Comparison of ENCODE assay signal across 28 cellular contexts in genomic region chr6:161423271-161423670, GRCh38.
"Had no signal": no experiment of that assay in that cellular context is flagged by ENCODE, and none has a peak within 500 bp of the region (broad histone marks: within the 10 kb centered on the region; RNA-seq: fewer than 3 reads in every experiment).

No MANE protein-coding gene starts in this region.

- H3K9me3 Mint-ChIP-seq: activated naive CD4-positive, alpha-beta T cell treated with anti-CD3 and anti-CD28 coated beads, Interleukin-2, amount 50 U/mL, for 24 hours; activated naive CD8-positive, alpha-beta T cell treated with anti-CD3 and anti-CD28 coated beads, Interleukin-2, amount 10 ng/mL, durations not matched to agents 7 days and 5 days; activated T-cell treated with anti-CD3 and anti-CD28 coated beads, Interleukin-2, amount 50 U/mL, for 24 hours; activated T-helper 2 cell treated with anti-CD3 and anti-CD28 coated beads, Interferon-gamma antibody, Interleukin-2, Interleukin-4, amounts not matched to agents 10 μg/mL and 5 μg/mL and 100 μg/mL, durations not matched to agents 14 hours and 24 hours and 36 hours; central memory CD8-positive, alpha-beta T cell had no signal

- H3K4me3 ChIP-seq: ascending aorta, cardiac muscle cell, SK-N-MC had no signal

- DNase-seq: activated CD4-positive, alpha-beta T cell treated with anti-CD3 and anti-CD28 coated beads for 1 hour; activated CD4-positive, alpha-beta T cell treated with anti-CD3 and anti-CD28 coated beads for 48 hours; activated CD4-positive, CD25-positive, alpha-beta regulatory T cell; activated CD8-positive, alpha-beta T cell treated with anti-CD3 and anti-CD28 coated beads, Interleukin-2, amount 10 ng/mL, durations not matched to agents 7 days and 5 days; activated gamma-delta T cell; activated naive CD4-positive, alpha-beta T cell treated with Interleukin-2 at 50 U/mL for 16 hours; activated naive CD8-positive, alpha-beta T cell treated with anti-CD3 and anti-CD28 coated beads, Interleukin-2, amount 10 ng/mL, durations not matched to agents 7 days and 5 days; activated T-cell treated with anti-CD3 and anti-CD28 coated beads, Interleukin-2, amount 50 U/mL, for 24 hours; amygdala; NCI-H1092 treated with DMSO at 0.1 percent for 48 hours; NCI-H1417; NCI-H146; NCI-H187; NCI-H2029 treated with DMSO at 0.1 percent for 48 hours; NCI-H2107; NCI-H2171; NCI-H446; NCI-H510A treated with DMSO at 0.1 percent for 48 hours; WERI-Rb-1 had no signal

- H3K4me1 Mint-ChIP-seq: activated naive CD4-positive, alpha-beta T cell treated with anti-CD3 and anti-CD28 coated beads, Interleukin-2, amount 50 U/mL, for 24 hours; central memory CD8-positive, alpha-beta T cell had no signal

- H3K4me3 Mint-ChIP-seq: activated CD8-positive, alpha-beta T cell treated with anti-CD3 and anti-CD28 coated beads, Interleukin-2, amount 10 ng/mL, durations not matched to agents 7 days and 5 days; activated naive CD4-positive, alpha-beta T cell treated with anti-CD3 and anti-CD28 coated beads, Interleukin-2, amount 50 U/mL, for 24 hours; activated naive CD8-positive, alpha-beta T cell treated with anti-CD3 and anti-CD28 coated beads, Interleukin-2, amount 10 ng/mL, durations not matched to agents 7 days and 5 days; activated T-cell treated with anti-CD3 and anti-CD28 coated beads, Interleukin-2, amount 50 U/mL, for 24 hours; central memory CD8-positive, alpha-beta T cell had no signal

- H3K27me3 Mint-ChIP-seq: central memory CD8-positive, alpha-beta T cell had no signal

- H3K4me2 ChIP-seq: KMS-11 had no signal

- ATAC-seq: activated CD8-positive, alpha-beta T cell treated with anti-CD3 and anti-CD28 coated beads, Interleukin-2, amount 10 ng/mL, durations not matched to agents 7 days and 5 days; Right ventricle myocardium inferior had no signal

- H3K27me3 ChIP-seq: ascending aorta, cardiac muscle cell had no signal

- H3K36me3 Mint-ChIP-seq: activated naive CD4-positive, alpha-beta T cell treated with anti-CD3 and anti-CD28 coated beads, Interleukin-2, amount 50 U/mL, for 24 hours; activated naive CD8-positive, alpha-beta T cell treated with anti-CD3 and anti-CD28 coated beads, Interleukin-2, amount 10 ng/mL, durations not matched to agents 7 days and 5 days had no signal

- H3K9ac ChIP-seq: KMS-11 had no signal

- H3K27ac ChIP-seq: ascending aorta, cardiac muscle cell, KMS-11, RWPE1, SK-N-MC, WERI-Rb-1 had no signal

- H3K27ac Mint-ChIP-seq: activated CD8-positive, alpha-beta T cell treated with anti-CD3 and anti-CD28 coated beads, Interleukin-2, amount 10 ng/mL, durations not matched to agents 7 days and 5 days; activated naive CD4-positive, alpha-beta T cell treated with anti-CD3 and anti-CD28 coated beads, Interleukin-2, amount 50 U/mL, for 24 hours; activated naive CD8-positive, alpha-beta T cell treated with anti-CD3 and anti-CD28 coated beads, Interleukin-2, amount 10 ng/mL, durations not matched to agents 7 days and 5 days; activated T-cell treated with anti-CD3 and anti-CD28 coated beads, Interleukin-2, amount 50 U/mL, for 24 hours; activated T-helper 2 cell treated with anti-CD3 and anti-CD28 coated beads, Interferon-gamma antibody, Interleukin-2, Interleukin-4, amounts not matched to agents 10 μg/mL and 5 μg/mL and 100 μg/mL, durations not matched to agents 14 hours and 24 hours and 36 hours had no signal

- H3K36me3 ChIP-seq: ascending aorta, cardiac muscle cell, WERI-Rb-1 had no signal

- H3K9me3 ChIP-seq: ascending aorta had no signal
